20 cellular contexts compared by ENCODE assay signal in genomic region chr1:96580920-96581319, GRCh38.
DNase-seq lines count a peak whose midpoint lies in the region; ATAC-seq lines count a peak whose summit lies in the region.
"Had no signal": no experiment of that assay in that cellular context is flagged by ENCODE, and none has a peak within 500 bp of the region (broad histone marks: within the 10 kb centered on the region; RNA-seq: fewer than 3 reads in every experiment).

No MANE protein-coding gene starts in this region.

- H3K9me3 ChIP-seq in iPS-15b (ENCODE audit: control insufficient read depth, insufficient read depth, low read length) (no peaks in the 10 kb centered on the region), muscle layer of colon (ENCODE audit: low read length) (no peaks in the 10 kb centered on the region)
- H3K9me3 ChIP-seq: BLaER1 had no signal

- no peaks in the 10 kb centered on the region for H3K36me3 ChIP-seq in H7 (replicated peaks; ENCODE audit: control insufficient read depth, insufficient read depth, low read length)
- H3K36me3 ChIP-seq in iPS-15b (ENCODE audit: control insufficient read depth, insufficient read depth, low read length), result no peaks in the 10 kb centered on the region
- H3K36me3 ChIP-seq in muscle layer of colon (ENCODE audit: insufficient read depth, low read length), result no peaks in the 10 kb centered on the region
- H3K36me3 ChIP-seq: BLaER1, MG63 had no signal

- H3K27me3 ChIP-seq in H7 (ENCODE audit: control insufficient read depth, insufficient read depth, low read length) (no peaks in the 10 kb centered on the region), iPS-15b (ENCODE audit: control insufficient read depth, insufficient read depth, low read length) (no peaks in the 10 kb centered on the region), muscle layer of colon (ENCODE audit: control insufficient read depth in 1 of 2, insufficient read depth in 2 of 2, low read length in 2 of 2) (no peaks in the 10 kb centered on the region)
- H3K27me3 ChIP-seq: BLaER1, MG63 had no signal

- H3K4me1 ChIP-seq in iPS-15b (ENCODE audit: control insufficient read depth, insufficient read depth, low read length) (peaks cover 27% of the 10 kb centered on the region), muscle layer of colon (ENCODE audit: insufficient read depth, low read length) (peaks cover 18% of the 10 kb centered on the region)
- H3K4me1 ChIP-seq: BLaER1 had no signal

- H3K4me3 ChIP-seq in H7 (ENCODE audit: insufficient read depth, low read depth, low read length) (no peak overlapping the region), iPS-15b (ENCODE audit: low read depth, low read length) (peak overlapping the region; percentile 1), muscle layer of colon (ENCODE audit: low read depth in 1 of 2, low read length in 2 of 2) (peak overlapping the region in 1 of 2 donors; percentile 10)
- H3K4me3 ChIP-seq: BLaER1, MG63 had no signal

- H3K27ac ChIP-seq in muscle layer of colon (ENCODE audit: low read depth, low read length), result peak overlapping the region; percentile 8
- H3K27ac ChIP-seq: BLaER1 had no signal

- DNase-seq in H7 (peak; percentile 54), NCI-H526 treated with DMSO at 0.1 percent for 48 hours (lab: John Stamatoyannopoulos, UW) (peak; percentile 74), ecto neural progenitor cell (ENCODE audit: low spot score) (no peak)
- DNase-seq: CD8-positive, alpha-beta T cell; DMS79 treated with DMSO at 0.1 percent for 48 hours; IMR-90; Karpas-422; MG63; NCI-H1092 treated with DMSO at 0.1 percent for 48 hours; NCI-H2081 treated with DMSO at 0.1 percent for 48 hours; NCI-H345; NCI-H82 had no signal

- ATAC-seq in GM18867 (IDR thresholded peaks at IDR 0.05; ENCODE audit: unreplicated experiment) (no peak), GM21576 (IDR thresholded peaks at IDR 0.05; ENCODE audit: unreplicated experiment) (no peak), GM18861 (IDR thresholded peaks at IDR 0.05; ENCODE audit: unreplicated experiment) (no peak)
- ATAC-seq: CD8-positive, alpha-beta T cell; Panc1; Right ventricle myocardium inferior had no signal

- no peak overlapping the region for H3K9ac ChIP-seq in iPS-15b (ENCODE audit: low read depth, low read length)
- no peak overlapping the region for H3K9ac ChIP-seq in muscle layer of colon (ENCODE audit: low read length)
- H3K9ac ChIP-seq: BLaER1 had no signal
